1 cellular context compared by ENCODE assay signal in the genomic region with DNA sequence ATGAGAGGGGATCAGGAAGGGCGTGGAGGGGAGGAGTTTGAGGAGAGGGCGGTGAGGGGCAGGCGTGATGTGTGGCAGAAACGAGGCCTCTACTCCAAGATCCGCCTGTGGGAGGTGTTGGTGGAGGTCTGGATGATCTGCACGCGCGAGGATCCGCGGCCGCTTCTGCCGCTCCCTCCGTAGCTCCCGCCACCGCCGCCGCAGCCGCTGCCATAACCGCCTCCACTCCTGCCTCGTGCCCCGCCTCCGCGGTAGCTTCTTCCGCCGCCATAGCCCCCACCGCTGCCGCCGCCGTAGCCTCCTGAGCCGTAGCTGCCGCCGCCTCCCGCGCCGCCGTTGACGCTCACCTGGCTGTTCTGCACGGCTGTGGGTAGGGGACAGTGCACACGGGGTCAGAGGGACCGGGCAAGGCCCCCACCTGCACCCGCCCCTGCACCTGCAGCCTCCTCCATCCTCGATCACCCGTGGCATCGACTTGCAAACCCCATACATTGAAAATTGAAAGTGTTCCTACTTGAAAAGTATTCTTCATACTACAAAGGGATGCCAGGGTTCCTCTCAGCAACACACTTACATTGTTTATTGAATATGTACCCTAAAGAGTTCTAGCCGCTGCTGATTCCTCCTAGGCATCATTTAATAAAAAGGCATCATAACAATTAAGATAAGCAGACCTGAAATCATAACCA.
A peak's percentile ranks its signal among the peaks of the same experiment; 100 is the strongest.
TF ChIP-seq lines count a peak whose summit lies in the region.

No MANE protein-coding gene starts in this region.

TF ChIP-seq in K562, 482 proteins besides CTCF, POLR2A, EP300 and RAD21:
- TF ChIP-seq MAZ (CRISPR knock-in tag; conservative IDR thresholded peaks at IDR 0.05 in 1 of 2, IDR thresholded peaks at IDR 0.05 in 1 of 2) (0 out of 4 replicates have a peak, but pooled peaks of 1 of the 2 experiments have one; percentile 23), FUS (optimal IDR thresholded peaks at IDR 0.05; ENCODE audit: low read depth, low read length) (no peak), CREBBP (IDR thresholded peaks at IDR 0.05; ENCODE audit: low read depth, low read length) (no peak), CXXC5 (CRISPR knock-in tag; IDR thresholded peaks at IDR 0.05) (0 out of 2 replicates have a peak, but pooled peaks have one; percentile 17), NCOR1 (IDR thresholded peaks at IDR 0.05) (no peak), ZZZ3 (IDR thresholded peaks at IDR 0.05) (no peak), L3MBTL2 (IDR thresholded peaks at IDR 0.05) (peak; percentile 34; the same call in 1 of the 2 replicates)
- TF ChIP-seq, protein P1, sequence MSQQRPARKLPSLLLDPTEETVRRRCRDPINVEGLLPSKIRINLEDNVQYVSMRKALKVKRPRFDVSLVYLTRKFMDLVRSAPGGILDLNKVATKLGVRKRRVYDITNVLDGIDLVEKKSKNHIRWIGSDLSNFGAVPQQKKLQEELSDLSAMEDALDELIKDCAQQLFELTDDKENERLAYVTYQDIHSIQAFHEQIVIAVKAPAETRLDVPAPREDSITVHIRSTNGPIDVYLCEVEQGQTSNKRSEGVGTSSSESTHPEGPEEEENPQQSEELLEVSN (IDR thresholded peaks at IDR 0.05; ENCODE audit: borderline replicate concordance in 1 of 2, extremely low read depth in 1 of 2, insufficient read depth in 1 of 2, insufficient read length in 1 of 2, low read depth in 1 of 2, low read length in 1 of 2, poor library complexity in 1 of 2, severe bottlenecking in 1 of 2), result peak in 1 of 2 experiments; percentile 39
- TF ChIP-seq, protein P2, sequence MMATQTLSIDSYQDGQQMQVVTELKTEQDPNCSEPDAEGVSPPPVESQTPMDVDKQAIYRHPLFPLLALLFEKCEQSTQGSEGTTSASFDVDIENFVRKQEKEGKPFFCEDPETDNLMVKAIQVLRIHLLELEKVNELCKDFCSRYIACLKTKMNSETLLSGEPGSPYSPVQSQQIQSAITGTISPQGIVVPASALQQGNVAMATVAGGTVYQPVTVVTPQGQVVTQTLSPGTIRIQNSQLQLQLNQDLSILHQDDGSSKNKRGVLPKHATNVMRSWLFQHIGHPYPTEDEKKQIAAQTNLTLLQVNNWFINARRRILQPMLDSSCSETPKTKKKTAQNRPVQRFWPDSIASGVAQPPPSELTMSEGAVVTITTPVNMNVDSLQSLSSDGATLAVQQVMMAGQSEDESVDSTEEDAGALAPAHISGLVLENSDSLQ (IDR thresholded peaks at IDR 0.05), result no peak
- TF ChIP-seq, protein P3, sequence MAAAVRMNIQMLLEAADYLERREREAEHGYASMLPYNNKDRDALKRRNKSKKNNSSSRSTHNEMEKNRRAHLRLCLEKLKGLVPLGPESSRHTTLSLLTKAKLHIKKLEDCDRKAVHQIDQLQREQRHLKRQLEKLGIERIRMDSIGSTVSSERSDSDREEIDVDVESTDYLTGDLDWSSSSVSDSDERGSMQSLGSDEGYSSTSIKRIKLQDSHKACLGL (CRISPR knock-in tag; IDR thresholded peaks at IDR 0.05; ENCODE audit: borderline replicate concordance, poor library complexity, severe bottlenecking), result no peak
- TF ChIP-seq, protein P4, sequence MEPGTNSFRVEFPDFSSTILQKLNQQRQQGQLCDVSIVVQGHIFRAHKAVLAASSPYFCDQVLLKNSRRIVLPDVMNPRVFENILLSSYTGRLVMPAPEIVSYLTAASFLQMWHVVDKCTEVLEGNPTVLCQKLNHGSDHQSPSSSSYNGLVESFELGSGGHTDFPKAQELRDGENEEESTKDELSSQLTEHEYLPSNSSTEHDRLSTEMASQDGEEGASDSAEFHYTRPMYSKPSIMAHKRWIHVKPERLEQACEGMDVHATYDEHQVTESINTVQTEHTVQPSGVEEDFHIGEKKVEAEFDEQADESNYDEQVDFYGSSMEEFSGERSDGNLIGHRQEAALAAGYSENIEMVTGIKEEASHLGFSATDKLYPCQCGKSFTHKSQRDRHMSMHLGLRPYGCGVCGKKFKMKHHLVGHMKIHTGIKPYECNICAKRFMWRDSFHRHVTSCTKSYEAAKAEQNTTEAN (CRISPR knock-in tag; IDR thresholded peaks at IDR 0.05), result no peak
TF ChIP-seq in K562: peak in this region for 4.
